In the genomic region with DNA sequence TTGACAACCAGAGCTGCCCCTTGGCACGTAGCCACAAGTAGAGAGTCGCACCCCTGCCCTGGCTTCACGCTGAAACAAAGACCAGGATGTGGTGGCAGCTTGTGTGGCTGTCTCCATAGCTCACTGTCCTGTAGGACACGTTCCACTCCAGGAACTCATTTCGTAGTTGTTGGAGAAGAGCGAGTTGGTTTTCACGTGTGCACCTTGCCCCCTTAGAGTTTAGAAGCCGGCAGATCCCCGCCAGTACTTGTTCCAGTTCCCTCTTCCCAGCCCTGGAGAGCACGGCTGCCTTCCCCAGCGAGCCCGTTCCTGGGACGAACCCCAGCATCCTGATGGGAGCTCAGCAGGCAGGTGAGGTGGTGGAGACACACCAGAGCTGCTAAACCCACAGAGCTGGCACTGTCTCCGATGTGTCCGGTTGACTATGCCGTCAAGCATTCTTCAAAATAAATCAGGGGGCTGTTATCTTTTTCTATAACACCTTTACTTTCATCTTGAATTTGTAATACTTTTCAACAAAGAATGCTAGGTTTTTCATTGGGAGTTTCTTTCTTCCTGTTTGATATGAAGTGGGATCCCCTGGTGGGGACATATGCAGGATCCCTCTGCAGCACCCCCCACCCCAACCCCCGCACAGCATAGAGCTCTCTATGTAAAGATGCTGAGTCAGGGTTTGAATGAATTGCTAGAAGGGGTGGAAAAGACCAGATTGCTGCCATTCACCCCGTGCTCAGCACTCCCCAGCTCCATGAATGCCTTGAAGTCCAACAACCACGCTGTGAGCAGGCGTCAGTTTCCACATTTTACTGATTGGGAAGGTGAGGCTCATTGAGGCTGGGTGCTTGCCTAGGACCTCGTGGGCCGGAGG, we compare ENCODE assay signal across 23 cellular contexts. TPM values are rescaled to one million over a fixed set of nuclear protein-coding genes. Genes with fewer than 3 reads are reported as not detected.
A peak's percentile ranks its signal among the peaks of the same experiment; 100 is the strongest.
DNase-seq lines count a peak whose midpoint lies in the region; ATAC-seq, FAIRE-seq and TF ChIP-seq lines count a peak whose summit lies in the region.
"Had no signal": no experiment of that assay in that cellular context is flagged by ENCODE, and none has a peak within 500 bp of the region (broad histone marks: within the 10 kb centered on the region; RNA-seq: fewer than 3 reads in every experiment).

No MANE protein-coding gene starts in this region.

- TF ChIP-seq CTCF in H9 (conservative IDR thresholded peaks at IDR 0.05) (no peak), osteocyte (IDR thresholded peaks at IDR 0.05) (no peak)

- peaks cover 10 to 13% (median 12%) of the 10 kb centered on the region in 3 experiments; a peak in 6 of 7 replicates for H3K36me3 Mint-ChIP-seq in H9 (ENCODE audit: insufficient read depth in 1 of 3, low read depth in 3 of 3)
- no peaks in the 10 kb centered on the region for H3K36me3 Mint-ChIP-seq in osteocyte (ENCODE audit: unreplicated experiment)

- H2BK5ac ChIP-seq in H9 (ENCODE audit: insufficient read length, low read length), result no peak overlapping the region
- no peak overlapping the region for H2BK5ac ChIP-seq in mesendoderm (ENCODE audit: low read length)

- no peak overlapping the region for H3K27ac ChIP-seq in H9 (ENCODE audit: insufficient read length, low read depth, low read length)
- H3K27ac ChIP-seq in mesendoderm (ENCODE audit: low read depth, low read length), result no peak overlapping the region
- H3K27ac ChIP-seq: HL-60 had no signal

- FAIRE-seq in urothelium cell line (lab: Jason Lieb, UNC), result peak; percentile 87
- FAIRE-seq: GM12892, GM18507 had no signal

- H3K27me3 ChIP-seq in H9 (ENCODE audit: insufficient read depth, low read length) (no peaks in the 10 kb centered on the region), mesendoderm (ENCODE audit: insufficient read depth, low read length, poor library complexity) (no peaks in the 10 kb centered on the region)
- H3K27me3 ChIP-seq: MG63 had no signal

- no peak overlapping the region for H3T11ph ChIP-seq in H9 (ENCODE audit: low read length)

- no peaks in the 10 kb centered on the region for H4K20me1 ChIP-seq in H9 (ENCODE audit: control insufficient read depth, insufficient read depth, insufficient read length)

- H3K9me3 Mint-ChIP-seq in H9 (no peaks in the 10 kb centered on the region), osteocyte (ENCODE audit: unreplicated experiment) (no peaks in the 10 kb centered on the region)
- H3K9me3 Mint-ChIP-seq: CD4-positive, alpha-beta T cell; IgD-negative memory B cell had no signal

- H3K4me1 ChIP-seq in H9 (ENCODE audit: insufficient read depth, low read length), result peaks cover 3% of the 10 kb centered on the region; the same call in 1 of the 2 replicates
- peaks cover 6% of the 10 kb centered on the region for H3K4me1 ChIP-seq in mesendoderm (ENCODE audit: control insufficient read depth, low read depth, low read length)

- H3K18ac ChIP-seq in H9 (ENCODE audit: insufficient read length, low read depth, low read length), result no peak overlapping the region
- no peak overlapping the region for H3K18ac ChIP-seq in mesendoderm (ENCODE audit: low read length)

- no peak overlapping the region for H2BK120ac ChIP-seq in H9 (ENCODE audit: low read depth, low read length, poor library complexity, severe bottlenecking)
- H2BK120ac ChIP-seq in mesendoderm (ENCODE audit: low read depth, low read length), result no peak overlapping the region

- H2BK20ac ChIP-seq in H9 (ENCODE audit: low read depth, low read length, poor library complexity, severe bottlenecking), result no peak overlapping the region

- H4K5ac ChIP-seq in H9 (ENCODE audit: insufficient read length, low read depth, low read length), result no peak overlapping the region
- no peak overlapping the region for H4K5ac ChIP-seq in mesendoderm (ENCODE audit: low read length)

- no peak overlapping the region for H4K8ac ChIP-seq in H9 (replicated peaks; ENCODE audit: insufficient read length, low read depth, low read length)
- H4K8ac ChIP-seq in mesendoderm (ENCODE audit: low read depth, low read length), result no peak overlapping the region

- H3K27ac Mint-ChIP-seq in H9 (peak overlapping the region in 2 of 3 experiments; percentile 48 to 70; a peak in 2 of 7 replicates), osteocyte (ENCODE audit: unreplicated experiment) (no peak overlapping the region)
- H3K27ac Mint-ChIP-seq: CD4-positive, alpha-beta T cell; IgD-negative memory B cell had no signal

- no peak overlapping the region for H3K9ac ChIP-seq in H9 (ENCODE audit: extremely low read depth, insufficient read length, low read length)
- H3K9ac ChIP-seq in mesendoderm (ENCODE audit: low read length), result no peak overlapping the region
- H3K9ac ChIP-seq: SK-N-SH had no signal

- DNase-seq in COLO668 (lab: John Stamatoyannopoulos, UW; ENCODE audit: unreplicated experiment) (peak; percentile 31), H9 (no peak), mesendoderm (no peak), urothelium cell line (ENCODE audit: low spot score) (no peak), osteocyte (ENCODE audit: extremely low spot score, unreplicated experiment) (no peak), NCI-H1436 (lab: John Stamatoyannopoulos, UW) (no peak)
- DNase-seq: CD4-positive, alpha-beta T cell; DMS79; Kasumi-1; MG63; NCI-H1048; NCI-H1436 treated with DMSO at 0.1 percent for 48 hours; NCI-H2081; NCI-H2171 treated with DMSO at 0.1 percent for 48 hours; NCI-H446 treated with DMSO at 0.1 percent for 48 hours; NK-92 treated with Interleukin-12 subunit alpha and Interleukin-12 subunit beta, amount 100 ng/mL, for 24 hours; SHP77 treated with DMSO at 0.1 percent for 48 hours; SK-N-SH had no signal

- no peak for ATAC-seq in HG03432 (IDR thresholded peaks at IDR 0.05; ENCODE audit: unreplicated experiment)

- H3K4me2 ChIP-seq in H9 (ENCODE audit: insufficient read depth, insufficient read length, low read length) (no peak overlapping the region), mesendoderm (ENCODE audit: low read length) (no peak overlapping the region)
- H3K4me2 ChIP-seq: SK-N-SH had no signal

- no peak overlapping the region for H2BK12ac ChIP-seq in H9 (ENCODE audit: insufficient read length, low read depth, low read length)

- no peak overlapping the region for H2AK5ac ChIP-seq in H9 (ENCODE audit: insufficient read length, low read length)
- H2AK5ac ChIP-seq in mesendoderm (ENCODE audit: low read length), result peak overlapping the region; percentile 6

- H3K4me1 Mint-ChIP-seq in H9, result peaks cover 36 to 40% of the 10 kb centered on the region in 2 experiments
- H3K4me1 Mint-ChIP-seq in osteocyte (ENCODE audit: unreplicated experiment), result peaks cover 12% of the 10 kb centered on the region
- H3K4me1 Mint-ChIP-seq: IgD-negative memory B cell had no signal

- no peaks in the 10 kb centered on the region for H3K36me3 ChIP-seq in mesendoderm (ENCODE audit: control insufficient read depth, insufficient read depth, low read length)
- H3K36me3 ChIP-seq: MG63 had no signal

- no peaks in the 10 kb centered on the region for H3K79me2 ChIP-seq in H9 (ENCODE audit: insufficient read depth, low read length)
- no peaks in the 10 kb centered on the region for H3K79me2 ChIP-seq in mesendoderm (ENCODE audit: control insufficient read depth, insufficient read depth, low read length)

- H3K79me1 ChIP-seq in H9 (ENCODE audit: insufficient read depth, low read depth, low read length, poor library complexity, severe bottlenecking), result no peaks in the 10 kb centered on the region
- no peaks in the 10 kb centered on the region for H3K79me1 ChIP-seq in mesendoderm (ENCODE audit: low read length)

- H3K9me3 ChIP-seq in H9 (ENCODE audit: control insufficient read depth, low read depth, low read length), result no peaks in the 10 kb centered on the region
- H3K9me3 ChIP-seq: MG63, SK-N-SH had no signal

- no peaks in the 10 kb centered on the region for H3K27me3 Mint-ChIP-seq in H9 (ENCODE audit: low read depth)
- peaks cover 6% of the 10 kb centered on the region for H3K27me3 Mint-ChIP-seq in osteocyte (ENCODE audit: unreplicated experiment)
- H3K27me3 Mint-ChIP-seq: CD4-positive, alpha-beta T cell had no signal

- no peak overlapping the region for H3K56ac ChIP-seq in H9 (ENCODE audit: insufficient read length, low read depth, low read length)
- peak overlapping the region; percentile 30 for H3K56ac ChIP-seq in mesendoderm (ENCODE audit: low read length)

- H3K4me3 Mint-ChIP-seq in H9 (no peak overlapping the region), osteocyte (ENCODE audit: unreplicated experiment) (no peak overlapping the region)
- H3K4me3 Mint-ChIP-seq: CD4-positive, alpha-beta T cell; IgD-negative memory B cell had no signal

- no peaks in the 10 kb centered on the region for H3K23me2 ChIP-seq in H9 (ENCODE audit: insufficient read length, low read depth, low read length, poor library complexity, severe bottlenecking)

- no peak overlapping the region for H3K4ac ChIP-seq in H9 (ENCODE audit: low read depth, low read length)
- no peak overlapping the region for H3K4ac ChIP-seq in mesendoderm (ENCODE audit: low read depth, low read length)

- no CpG with 5 or more reads among the region's 22 CpGs for WGBS in H9 (ENCODE audit: extremely low coverage, insufficient read length, low lambda C conversion rate)
- WGBS in mesendoderm (ENCODE audit: extremely low coverage, insufficient coverage, low lambda C conversion rate), result no CpG with 5 or more reads among the region's 22 CpGs

- H2AFZ ChIP-seq in H9 (ENCODE audit: low read length), result no peak overlapping the region

- no peak overlapping the region for H4K91ac ChIP-seq in H9 (ENCODE audit: insufficient read length, low read depth, low read length)

- H2BK15ac ChIP-seq in H9 (ENCODE audit: low read depth, low read length), result no peak overlapping the region
- no peak overlapping the region for H2BK15ac ChIP-seq in mesendoderm (replicated peaks; ENCODE audit: low read depth)

- H3K23ac ChIP-seq in H9 (ENCODE audit: insufficient read length, low read depth, low read length), result no peak overlapping the region
- H3K23ac ChIP-seq in mesendoderm (ENCODE audit: low read length), result no peak overlapping the region

- H3K4me3 ChIP-seq in mesendoderm (ENCODE audit: low read length), result no peak overlapping the region
- H3K4me3 ChIP-seq: MG63 had no signal

- H3K14ac ChIP-seq in H9 (ENCODE audit: insufficient read depth, low read length), result no peak overlapping the region; the same call in 1 of the 2 replicates

RNA-seq across cellular contexts. Expression of a gene that starts 44.5 kb away (rescaled TPM):
- total RNA-seq in H9 (2021) (15.3 and 16.5 TPM in 2 replicates), osteocyte (0.54 and 0.55 TPM in 2 replicates)
- polyA plus RNA-seq in mesendoderm (2013, experiment 1 of 2), result 9.8 TPM
- 10.4 TPM for polyA plus RNA-seq in mesendoderm (2013, experiment 2 of 2)
- polyA plus RNA-seq: IgD-negative memory B cell had no signal

Comparison
In these comparisons a context has a peak if more than half of its experiments do, and no peak if none do; other contexts are left out.
1. RNA of a gene that starts 44.5 kb away (total RNA-seq): 15.3 to 16.5 TPM in H9; 0.54 to 0.55 TPM in osteocyte; every median in the first group is over 10 times any median in the second.